In the genomic region with DNA sequence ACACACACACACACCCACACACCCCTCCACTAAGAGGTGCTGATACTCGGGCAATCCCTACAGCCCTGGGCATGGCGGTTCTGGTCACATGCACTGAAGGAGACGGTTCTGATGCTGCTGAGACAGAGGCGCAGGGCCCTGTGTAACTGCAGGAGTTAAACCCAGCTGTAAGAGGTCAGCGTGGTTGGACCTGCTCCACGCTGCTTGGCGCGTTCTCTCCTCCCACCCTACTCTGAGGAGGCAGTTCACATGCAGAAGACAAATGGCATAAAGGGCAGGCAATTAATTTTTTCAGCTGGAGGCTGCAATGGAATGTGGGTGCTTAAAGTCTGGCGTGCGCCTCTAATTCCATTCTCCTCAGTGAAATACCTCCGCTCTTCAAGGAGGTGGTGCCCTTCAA, we compare ENCODE assay signal across 12 cellular contexts. TPM values are rescaled to one million over a fixed set of nuclear protein-coding genes. Genes with fewer than 3 reads are reported as not detected.
DNase-seq lines count a peak whose midpoint lies in the region; ATAC-seq and TF ChIP-seq lines count a peak whose summit lies in the region.
"Had no signal": no experiment of that assay in that cellular context is flagged by ENCODE, and none has a peak within 500 bp of the region (broad histone marks: within the 10 kb centered on the region; RNA-seq: fewer than 3 reads in every experiment).

No MANE protein-coding gene starts in this region.

- no peaks in the 10 kb centered on the region for H3K27me3 ChIP-seq in CD4-positive, alpha-beta T cell (ENCODE audit: control insufficient read depth, insufficient read depth, low read length)
- H3K27me3 ChIP-seq in WERI-Rb-1 (ENCODE audit: insufficient read depth, low read depth, severe bottlenecking), result no peaks in the 10 kb centered on the region

- H3K27ac ChIP-seq in CD4-positive, alpha-beta T cell (ENCODE audit: low read depth, low read length), result no peak overlapping the region
- H3K27ac ChIP-seq in WERI-Rb-1, result peak overlapping the region; percentile 34; the same call in 1 of the 2 replicates

- POLR2A ChIA-PET in CD4-positive, alpha-beta T cell (lab: Charles Lee), result interaction anchor here (3.5 kb wide), 1 partner anchor 59 kb away, joined by 69 read pairs; the partner anchor contains the start of gene RNF7

- intact Hi-C loops in CD4-positive, alpha-beta T cell (cut with DNase I, micrococcal nuclease), result loop anchor here in 1 of 2 experiments (10.0 kb wide), 1 partner anchor 64 kb away; the partner anchor contains the start of gene RNF7
- intact Hi-C loops in left cardiac atrium (cut with DNase I), result no loop called here

- H3K27me3 Mint-ChIP-seq in CD4-positive, alpha-beta T cell, result no peaks in the 10 kb centered on the region

- H3K27ac Mint-ChIP-seq in CD4-positive, alpha-beta T cell, result peak overlapping the region; percentile 93

- CTCF ChIA-PET in CD4-positive, alpha-beta T cell (lab: Charles Lee), result no interaction called here

- DNase-seq in CD4-positive, alpha-beta T cell, result no peak
- DNase-seq in WERI-Rb-1 (no peak), left cardiac atrium (no peak), retina (peak; percentile 60), NCI-H446 (lab: John Stamatoyannopoulos, UW) (no peak)
- DNase-seq: NCI-H510A treated with DMSO at 0.1 percent for 48 hours, psoas muscle had no signal

- ATAC-seq in CD4-positive, alpha-beta T cell (ENCODE audit: poor library complexity), result no peak
- ATAC-seq in left cardiac atrium (peak; percentile 56 to 58), HG02981 (IDR thresholded peaks at IDR 0.05; ENCODE audit: unreplicated experiment) (no peak), GM21381 (IDR thresholded peaks at IDR 0.05; ENCODE audit: unreplicated experiment) (no peak), HG02885 (IDR thresholded peaks at IDR 0.05; ENCODE audit: poor library complexity, unreplicated experiment) (no peak)
- ATAC-seq: SK-N-SH treated with all-trans-retinoic acid at 6 μM for 48 hours had no signal

- H3K36me3 Mint-ChIP-seq in CD4-positive, alpha-beta T cell (ENCODE audit: low read depth), result no peaks in the 10 kb centered on the region

- no peak overlapping the region for H3K4me3 ChIP-seq in WERI-Rb-1 (ENCODE audit: low read depth, low read length)

- peaks cover 63% of the 10 kb centered on the region for H3K4me1 Mint-ChIP-seq in CD4-positive, alpha-beta T cell (ENCODE audit: low read depth)

- H3K36me3 ChIP-seq in WERI-Rb-1, result no peaks in the 10 kb centered on the region

- H3K4me3 Mint-ChIP-seq in CD4-positive, alpha-beta T cell, result peak overlapping the region; percentile 83

- H3K9me3 Mint-ChIP-seq in CD4-positive, alpha-beta T cell, result no peaks in the 10 kb centered on the region

- H3K9me3 ChIP-seq in CD4-positive, alpha-beta T cell (ENCODE audit: control insufficient read depth, low read length), result no peaks in the 10 kb centered on the region
- H3K9me3 ChIP-seq in WERI-Rb-1 (ENCODE audit: severe bottlenecking), result no peaks in the 10 kb centered on the region

- TF ChIP-seq CTCF in CD4-positive, alpha-beta T cell (IDR thresholded peaks at IDR 0.05), result no peak
- no peak for TF ChIP-seq CTCF in WERI-Rb-1 (IDR thresholded peaks at IDR 0.05; ENCODE audit: low read depth, low read length)

RNA-seq across cellular contexts. Expression of gene GRK7, which starts 35.2 kb away (rescaled TPM):
- under 1 TPM; 0.19 to 0.22 TPM for total RNA-seq in CD4-positive, alpha-beta T cell
- not detected for total RNA-seq in left cardiac atrium
- total RNA-seq: dermis microvascular lymphatic vessel endothelial cell had no signal

Comparison
In these comparisons a context has a peak if more than half of its experiments do, and no peak if none do; other contexts are left out.
1. ATAC-seq: peak in left cardiac atrium (2 of 2); none in CD4-positive, alpha-beta T cell (single experiment), HG02981 (single experiment), GM21381 (single experiment) and HG02885 (single experiment).